10 cellular contexts compared by ENCODE assay signal in the genomic region with DNA sequence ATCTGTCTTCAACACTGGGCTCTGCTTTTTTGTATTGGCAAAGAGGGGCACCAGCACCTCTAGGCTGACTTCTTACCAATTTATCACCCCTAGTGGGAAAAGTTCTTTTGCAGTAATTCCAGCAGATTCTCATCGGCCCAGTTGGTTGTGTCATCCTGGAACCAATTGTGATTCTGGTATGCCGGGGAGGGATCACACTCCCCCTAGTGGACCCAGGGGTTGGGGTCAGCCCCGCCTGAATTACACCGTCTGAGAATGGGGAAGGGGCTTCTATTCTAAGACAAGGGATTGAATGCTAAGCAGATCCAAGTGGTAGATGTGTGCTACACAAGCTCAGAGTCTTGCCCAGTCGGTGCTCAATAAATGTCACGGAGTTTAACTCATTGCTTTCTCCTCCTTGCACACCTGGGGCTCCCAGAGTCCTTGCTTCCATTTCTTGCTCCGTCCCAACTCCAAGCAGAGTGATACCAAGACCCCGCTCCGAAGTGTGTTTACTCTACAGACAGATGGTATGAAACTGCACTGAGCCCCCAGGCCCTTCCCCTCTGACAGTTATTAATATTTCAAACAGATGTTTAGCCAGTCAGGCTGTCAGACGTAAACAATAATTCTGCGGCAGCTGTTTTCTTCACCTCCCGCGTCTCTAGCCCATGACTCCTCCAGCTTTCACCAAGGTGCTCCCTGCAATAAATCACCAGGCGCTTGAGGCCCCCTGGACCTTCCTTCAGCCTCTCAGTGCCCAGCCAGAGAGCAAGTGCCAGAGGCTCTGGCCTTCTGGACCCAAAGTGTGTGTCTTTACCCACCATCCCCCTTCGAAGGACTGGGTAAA.
DNase-seq lines count a peak whose midpoint lies in the region; ATAC-seq and TF ChIP-seq lines count a peak whose summit lies in the region.
"Had no signal": no experiment of that assay in that cellular context is flagged by ENCODE, and none has a peak within 500 bp of the region (broad histone marks: within the 10 kb centered on the region; RNA-seq: fewer than 3 reads in every experiment).

No MANE protein-coding gene starts in this region.

- no peaks in the 10 kb centered on the region for H3K9me3 ChIP-seq in RWPE2 (ENCODE audit: severe bottlenecking)

- no peak overlapping the region for H3K4me3 Mint-ChIP-seq in stimulated activated naive CD8-positive, alpha-beta T cell treated with anti-CD3 and anti-CD28 coated beads, Interleukin-15, amount 100 ng/mL, for 72 hours
- H3K4me3 Mint-ChIP-seq: CD4-positive, alpha-beta T cell; naive B cell had no signal

- H3K27me3 Mint-ChIP-seq in stimulated activated naive CD8-positive, alpha-beta T cell treated with anti-CD3 and anti-CD28 coated beads, Interleukin-15, amount 100 ng/mL, for 72 hours: no peaks in the 10 kb centered on the region
- H3K27me3 Mint-ChIP-seq: CD4-positive, alpha-beta T cell had no signal

- intact Hi-C loops in left ventricle myocardium superior (cut with micrococcal nuclease): no loop called here

- peak; percentile 23 for TF ChIP-seq CTCF in RWPE2 (IDR thresholded peaks at IDR 0.05; ENCODE audit: poor library complexity, severe bottlenecking)

- no peak for DNase-seq in stimulated activated naive CD8-positive, alpha-beta T cell treated with anti-CD3 and anti-CD28 coated beads, Interleukin-15, amount 100 ng/mL, for 72 hours
- no peak for DNase-seq in stimulated activated naive CD8-positive, alpha-beta T cell treated with anti-CD3 and anti-CD28 coated beads, Interleukin-15, Interleukin-2, amounts not matched to agents 100 U/mL and 50 U/mL, for 24 hours
- DNase-seq in RWPE2 (ENCODE audit: low spot score) (no peak), left ventricle myocardium superior (no peak), hippocampal formation (lab: John Stamatoyannopoulos, UW) (no peak), HUDEP-2 (lab: John Stamatoyannopoulos, UW; ENCODE audit: unreplicated experiment in 76 of 76) (no peak), T-helper 9 cell (no peak)
- DNase-seq: CD4-positive, alpha-beta T cell; naive B cell had no signal

- H3K4me1 Mint-ChIP-seq in stimulated activated naive CD8-positive, alpha-beta T cell treated with anti-CD3 and anti-CD28 coated beads, Interleukin-15, amount 100 ng/mL, for 72 hours: peaks cover 28% of the 10 kb centered on the region

- H3K9me3 Mint-ChIP-seq in stimulated activated naive CD8-positive, alpha-beta T cell treated with anti-CD3 and anti-CD28 coated beads, Interleukin-15, amount 100 ng/mL, for 72 hours: no peaks in the 10 kb centered on the region
- H3K9me3 Mint-ChIP-seq: CD4-positive, alpha-beta T cell had no signal

- H3K27ac ChIP-seq in RWPE2 (ENCODE audit: poor library complexity, severe bottlenecking): no peak overlapping the region

- no peak overlapping the region for H3K4me3 ChIP-seq in RWPE2 (ENCODE audit: severe bottlenecking)

- no peaks in the 10 kb centered on the region for H3K36me3 ChIP-seq in RWPE2 (ENCODE audit: low read depth)

- no peaks in the 10 kb centered on the region for H3K4me1 ChIP-seq in RWPE2 (ENCODE audit: insufficient read depth, poor library complexity, severe bottlenecking)

- no peak for ATAC-seq in stimulated activated naive CD8-positive, alpha-beta T cell treated with anti-CD3 and anti-CD28 coated beads, Interleukin-15, amount 100 ng/mL, for 72 hours
- ATAC-seq in stimulated activated naive CD8-positive, alpha-beta T cell treated with anti-CD3 and anti-CD28 coated beads, Interleukin-15, Interleukin-2, amounts not matched to agents 100 U/mL and 50 U/mL, for 24 hours: no peak
- ATAC-seq in RWPE2 (ENCODE audit: low read depth) (no peak), left ventricle myocardium superior (peak; percentile 24), HG03469 (IDR thresholded peaks at IDR 0.05; ENCODE audit: unreplicated experiment) (no peak)

- H3K27ac Mint-ChIP-seq in stimulated activated naive CD8-positive, alpha-beta T cell treated with anti-CD3 and anti-CD28 coated beads, Interleukin-15, amount 100 ng/mL, for 72 hours: peak overlapping the region; percentile 19 to 52
- H3K27ac Mint-ChIP-seq: CD4-positive, alpha-beta T cell had no signal

- H3K27me3 ChIP-seq in RWPE2 (ENCODE audit: insufficient read depth, poor library complexity, severe bottlenecking): no peaks in the 10 kb centered on the region
